9 cellular contexts compared by ENCODE assay signal in genomic region chr13:102598061-102598460, GRCh38. TPM values are rescaled to one million over a fixed set of nuclear protein-coding genes. Genes with fewer than 3 reads are reported as not detected.
DNase-seq lines count a peak whose midpoint lies in the region; ATAC-seq and TF ChIP-seq lines count a peak whose summit lies in the region.
"Had no signal": no experiment of that assay in that cellular context is flagged by ENCODE, and none has a peak within 500 bp of the region (broad histone marks: within the 10 kb centered on the region; RNA-seq: fewer than 3 reads in every experiment).

No MANE protein-coding gene starts in this region.

- H3K36me3 ChIP-seq in SK-N-SH (replicated peaks in 1 of 2; ENCODE audit: control insufficient read depth in 1 of 2, insufficient read depth in 2 of 2, low read length in 1 of 2) (peaks cover 3 to 11% of the 10 kb centered on the region in 2 experiments), iPS-18a (ENCODE audit: control insufficient read depth, low read depth, low read length) (no peaks in the 10 kb centered on the region)

- no peak for TF ChIP-seq EP300 in SK-N-SH (IDR thresholded peaks at IDR 0.05; ENCODE audit: borderline replicate concordance in 1 of 2, low read depth in 1 of 2, low read length in 1 of 2)

- H3K27me3 ChIP-seq in SK-N-SH (ENCODE audit: insufficient read depth) (no peaks in the 10 kb centered on the region), iPS-18a (ENCODE audit: control insufficient read depth, insufficient read depth, low read length) (no peaks in the 10 kb centered on the region)

- peaks cover 84% of the 10 kb centered on the region for H3K79me2 ChIP-seq in SK-N-SH (ENCODE audit: insufficient read depth)

- WGBS in SK-N-SH (ENCODE audit: low lambda C conversion rate), result 7% methylated on average over 6 of the region's 6 CpGs

- H3K9me3 ChIP-seq in SK-N-SH, result no peaks in the 10 kb centered on the region
- H3K9me3 ChIP-seq in iPS-18a (ENCODE audit: control insufficient read depth, low read depth, low read length), result no peaks in the 10 kb centered on the region

- POLR2A ChIA-PET in SK-N-SH (lab: Yijun Ruan, JAX), result no interaction called here
- POLR2A ChIA-PET in WTC11 (lab: Charles Lee), result no interaction called here

- peaks cover 51% of the 10 kb centered on the region for H3K4me1 Mint-ChIP-seq in WTC11
- H3K4me1 Mint-ChIP-seq in stimulated activated naive CD8-positive, alpha-beta T cell treated with anti-CD3 and anti-CD28 coated beads, Interleukin-15, amount 100 ng/mL, for 72 hours, result peaks cover 59% of the 10 kb centered on the region

- H2AFZ ChIP-seq in SK-N-SH (ENCODE audit: low read depth), result peak overlapping the region; percentile 75; the same call in 1 of the 2 replicates

- H3K27ac ChIP-seq in SK-N-SH (ENCODE audit: low read depth in 2 of 2, low read length in 1 of 2) (peak overlapping the region in 1 of 2 experiments; percentile 94; a peak in 2 of 4 replicates), iPS-18a (ENCODE audit: low read length) (no peak overlapping the region)

- peak overlapping the region; percentile 75 for H3K27ac Mint-ChIP-seq in WTC11
- peak overlapping the region; percentile 63 to 91 for H3K27ac Mint-ChIP-seq in stimulated activated naive CD8-positive, alpha-beta T cell treated with anti-CD3 and anti-CD28 coated beads, Interleukin-15, amount 100 ng/mL, for 72 hours

- peaks cover 23% of the 10 kb centered on the region for H4K20me1 ChIP-seq in SK-N-SH (ENCODE audit: insufficient read depth)

- ATAC-seq in SK-N-SH treated with all-trans-retinoic acid at 6 μM for 48 hours (no peak), WTC11 (no peak), left colon (no peak), GM19455 (IDR thresholded peaks at IDR 0.05; ENCODE audit: unreplicated experiment) (no peak)
- no peak for ATAC-seq in stimulated activated naive CD8-positive, alpha-beta T cell treated with anti-CD3 and anti-CD28 coated beads, Interleukin-15, amount 100 ng/mL, for 72 hours

- peak overlapping the region; percentile 95 for H3K4me2 ChIP-seq in SK-N-SH

- no peaks in the 10 kb centered on the region for H3K9me3 Mint-ChIP-seq in WTC11
- H3K9me3 Mint-ChIP-seq in stimulated activated naive CD8-positive, alpha-beta T cell treated with anti-CD3 and anti-CD28 coated beads, Interleukin-15, amount 100 ng/mL, for 72 hours, result no peaks in the 10 kb centered on the region

- CTCF ChIA-PET in SK-N-SH (lab: Yijun Ruan, JAX) (interaction anchor here (0.7 to 3.9 kb wide), 4 partner anchors 17 to 251 kb away, joined by 3 to 13 read pairs (median 7); no protein-coding TSS in a partner anchor), WTC11 (lab: Charles Lee) (interaction anchor here (0.5 kb wide), 1 partner anchor 43 kb away, joined by 4 read pairs; no protein-coding TSS in a partner anchor)

- no peaks in the 10 kb centered on the region; the same call in 1 of the 2 replicates for H3K36me3 Mint-ChIP-seq in WTC11

- H3F3A ChIP-seq in SK-N-SH (replicated peaks; ENCODE audit: insufficient read depth), result peaks cover 19% of the 10 kb centered on the region

- H3K4me3 ChIP-seq in SK-N-SH (ENCODE audit: low read depth in 2 of 2, low read length in 1 of 2), result peak overlapping the region; percentile 82 to 96
- peak overlapping the region; percentile 87 for H3K4me3 ChIP-seq in iPS-18a (ENCODE audit: low read length)

- intact Hi-C loops in left colon (cut with DNase I, micrococcal nuclease), result no loop called here

- H3K9ac ChIP-seq in SK-N-SH (peak overlapping the region; percentile 98), iPS-18a (ENCODE audit: low read length) (peak overlapping the region; percentile 80)

- H3K4me1 ChIP-seq in SK-N-SH (ENCODE audit: control insufficient read depth in 1 of 2, insufficient read depth in 2 of 2, low read depth in 1 of 2, low read length in 1 of 2) (peaks cover 11 to 18% of the 10 kb centered on the region in 2 experiments; a peak in 2 of 4 replicates), iPS-18a (ENCODE audit: control insufficient read depth, low read depth, low read length) (peaks cover 3% of the 10 kb centered on the region)

- no peaks in the 10 kb centered on the region for H3K27me3 Mint-ChIP-seq in WTC11 (ENCODE audit: low read depth)
- H3K27me3 Mint-ChIP-seq in stimulated activated naive CD8-positive, alpha-beta T cell treated with anti-CD3 and anti-CD28 coated beads, Interleukin-15, amount 100 ng/mL, for 72 hours, result no peaks in the 10 kb centered on the region

- DNase-seq in SK-N-SH, result peak; percentile 16
- DNase-seq in WTC11 (ENCODE audit: low spot score), result no peak
- no peak for DNase-seq in stimulated activated naive CD8-positive, alpha-beta T cell treated with anti-CD3 and anti-CD28 coated beads, Interleukin-15, amount 100 ng/mL, for 72 hours
- DNase-seq in activated effector memory CD4-positive, alpha-beta T cell treated with Interleukin-2 at 50 U/mL for 16 hours, result no peak
- DNase-seq in left colon, result no peak
- DNase-seq: T1000 had no signal

- no peaks in the 10 kb centered on the region for H3K9me2 ChIP-seq in SK-N-SH

- TF ChIP-seq CTCF in SK-N-SH (IDR thresholded peaks at IDR 0.05), result no peak
- no peak for TF ChIP-seq CTCF in WTC11 (IDR thresholded peaks at IDR 0.05)

- TF ChIP-seq RAD21 in SK-N-SH (IDR thresholded peaks at IDR 0.05; ENCODE audit: low read length), result no peak

- peak overlapping the region; percentile 89 for H3K4me3 Mint-ChIP-seq in WTC11
- peak overlapping the region; percentile 87 to 90 for H3K4me3 Mint-ChIP-seq in stimulated activated naive CD8-positive, alpha-beta T cell treated with anti-CD3 and anti-CD28 coated beads, Interleukin-15, amount 100 ng/mL, for 72 hours

TF ChIP-seq in SK-N-SH, 30 proteins besides CTCF, POLR2A, EP300 and RAD21:
- TF ChIP-seq CHD2 (IDR thresholded peaks at IDR 0.05; ENCODE audit: low read length, partially characterized antibody) (no peak), YY1 (IDR thresholded peaks at IDR 0.05; ENCODE audit: low read depth) (no peak), GATA2 (CRISPR knock-in tag; IDR thresholded peaks at IDR 0.05) (no peak), TCF12 (IDR thresholded peaks at IDR 0.05) (no peak), SMC3 (IDR thresholded peaks at IDR 0.05; ENCODE audit: low read depth, low read length) (no peak), MEF2A (IDR thresholded peaks at IDR 0.05; ENCODE audit: borderline replicate concordance, low read depth) (no peak), TEAD4 (IDR thresholded peaks at IDR 0.05; ENCODE audit: borderline replicate concordance, insufficient read depth) (no peak), NFIC (IDR thresholded peaks at IDR 0.05; ENCODE audit: borderline replicate concordance) (no peak), ELF1 (IDR thresholded peaks at IDR 0.05) (no peak), EZH2phosphoT487 (IDR thresholded peaks at IDR 0.05; ENCODE audit: borderline replicate concordance, low read depth) (no peak), TAF1 (IDR thresholded peaks at IDR 0.05; ENCODE audit: borderline replicate concordance, low read depth, low read length) (no peak), FOSL2 (IDR thresholded peaks at IDR 0.05; ENCODE audit: borderline replicate concordance, low read depth) (no peak), RFX5 (IDR thresholded peaks at IDR 0.05; ENCODE audit: low read length) (no peak), SIN3A (IDR thresholded peaks at IDR 0.05; ENCODE audit: borderline replicate concordance, low read depth, low read length) (no peak)

TF ChIP-seq in SK-N-SH treated with all-trans-retinoic acid at 6 μM for 48 hours, 23 proteins besides CTCF, POLR2A, EP300 and RAD21 (continues in another document):
- TF ChIP-seq ZC3H10 (CRISPR knock-in tag; IDR thresholded peaks at IDR 0.05) (no peak), CREB5 (CRISPR knock-in tag; IDR thresholded peaks at IDR 0.05; ENCODE audit: low read depth) (no peak)

TF ChIP-seq in WTC11, 78 proteins besides CTCF, POLR2A, EP300 and RAD21 (continues in another document):
- TF ChIP-seq NFYB (CRISPR knock-in tag; conservative IDR thresholded peaks at IDR 0.05; ENCODE audit: low read depth), result no peak
- TF ChIP-seq FOXK1 (CRISPR knock-in tag; IDR thresholded peaks at IDR 0.05), result no peak
- TF ChIP-seq SOX15 (CRISPR knock-in tag; IDR thresholded peaks at IDR 0.05), result no peak
- no peak for TF ChIP-seq ZNF512 (CRISPR knock-in tag; IDR thresholded peaks at IDR 0.05; ENCODE audit: borderline replicate concordance)
- TF ChIP-seq ZBTB21 (CRISPR knock-in tag; IDR thresholded peaks at IDR 0.05; ENCODE audit: borderline replicate concordance), result no peak
- TF ChIP-seq TP53 (CRISPR knock-in tag; IDR thresholded peaks at IDR 0.05), result no peak
- no peak for TF ChIP-seq KAT7 (CRISPR knock-in tag; IDR thresholded peaks at IDR 0.05; ENCODE audit: borderline replicate concordance)

RNA-seq across cellular contexts. Expression of gene TPP2, which starts 1.3 kb away (rescaled TPM):
- polyA plus RNA-seq in SK-N-SH (2012; rRNA removed), result 8.3 and 9.9 TPM in 2 replicates
- 10.9 and 12.6 TPM in 2 replicates for polyA plus RNA-seq in SK-N-SH (2012; cell fraction: cytosol; rRNA removed)
- polyA plus RNA-seq in SK-N-SH (2012; cell fraction: nucleus; rRNA removed), result 10.8 and 24.5 TPM in 2 replicates
- 52.9 to 68.3 TPM (median 57.5 TPM) in 3 replicates for total RNA-seq in WTC11 (2021)
- 10 to 100 TPM; 37.0 to 38.1 TPM for total RNA-seq in left colon
